Comparison of ENCODE assay signal across 17 cellular contexts in the genomic region with DNA sequence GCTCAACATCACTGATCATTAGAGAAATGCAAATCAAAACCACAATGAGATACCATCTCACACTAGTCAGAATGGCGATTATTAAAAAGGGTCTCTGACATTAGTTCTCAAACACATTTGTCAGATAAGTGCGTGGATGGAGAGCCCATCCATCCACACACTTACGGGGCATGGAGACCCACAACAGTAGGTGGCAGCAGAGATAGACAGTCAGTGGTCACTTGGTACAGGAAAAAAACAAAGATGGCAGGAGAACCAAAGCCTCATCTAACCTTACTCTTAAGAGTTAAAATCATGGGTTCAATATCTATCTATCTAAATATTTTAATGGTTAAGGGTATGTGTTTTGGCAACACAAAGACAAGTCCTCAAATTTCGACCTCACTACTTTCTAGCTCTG.
A peak's percentile ranks its signal among the peaks of the same experiment; 100 is the strongest.
DNase-seq lines count a peak whose midpoint lies in the region; ATAC-seq, FAIRE-seq and TF ChIP-seq lines count a peak whose summit lies in the region.
"Had no signal": no experiment of that assay in that cellular context is flagged by ENCODE, and none has a peak within 500 bp of the region (broad histone marks: within the 10 kb centered on the region; RNA-seq: fewer than 3 reads in every experiment).

No MANE protein-coding gene starts in this region.

- H3K27ac ChIP-seq in GM23338 (ENCODE audit: low read depth) = no peak overlapping the region
- H3K27ac ChIP-seq in OCI-LY7 (ENCODE audit: low read depth, low read length, poor library complexity, severe bottlenecking) = no peak overlapping the region
- H3K27ac ChIP-seq in endodermal cell (ENCODE audit: low read depth, low read length) = no peak overlapping the region
- no peak overlapping the region for H3K27ac ChIP-seq in heart left ventricle
- no peak overlapping the region for H3K27ac ChIP-seq in CD4-positive, alpha-beta T cell (ENCODE audit: low read depth, low read length)
- H3K27ac ChIP-seq: BLaER1 treated with 17β-estradiol and CSF1 and Interleukin-3, amounts not matched to agents 10 nM and 100 nM; neural progenitor cell had no signal

- peaks cover 7% of the 10 kb centered on the region; the same call in 1 of the 2 replicates for H3K9me2 ChIP-seq in GM23338 (ENCODE audit: insufficient read depth)
- no peaks in the 10 kb centered on the region for H3K9me2 ChIP-seq in OCI-LY7 (ENCODE audit: insufficient read depth, low read length)

- no peak overlapping the region for H3K4me3 Mint-ChIP-seq in GM23338
- H3K4me3 Mint-ChIP-seq in endodermal cell = no peak overlapping the region
- H3K4me3 Mint-ChIP-seq in CD4-positive, alpha-beta T cell = no peak overlapping the region
- H3K4me3 Mint-ChIP-seq: activated T-helper 17 cell treated with anti-CD3 and anti-CD28 coated beads, Interleukin-2, amount 50 U/mL, for 72 hours; neural progenitor cell; T-helper 17 cell had no signal

- H3K9ac ChIP-seq in endodermal cell (ENCODE audit: extremely low read depth, low read length, poor library complexity, severe bottlenecking) = no peak overlapping the region
- H3K9ac ChIP-seq: BLaER1 treated with 17β-estradiol and CSF1 and Interleukin-3, amounts not matched to agents 10 nM and 100 nM; neural progenitor cell had no signal

- intact Hi-C loops in OCI-LY7 (cut with micrococcal nuclease; ENCODE audit: unreplicated experiment) = no loop called here
- intact Hi-C loops in heart left ventricle (cut with DNase I) = loop anchor here in 1 of 10 donors (5.0 kb wide), 1 partner anchor 35 kb away; no protein-coding TSS in a partner anchor
- intact Hi-C loops in CD4-positive, alpha-beta T cell (cut with DNase I, micrococcal nuclease) = no loop called here

- peaks cover 20% of the 10 kb centered on the region for H3K9me3 Mint-ChIP-seq in GM23338
- H3K9me3 Mint-ChIP-seq in endodermal cell = peaks cover 19% of the 10 kb centered on the region
- peaks cover 10% of the 10 kb centered on the region for H3K9me3 Mint-ChIP-seq in CD4-positive, alpha-beta T cell

- peaks cover 23% of the 10 kb centered on the region for H3K36me3 Mint-ChIP-seq in GM23338 (ENCODE audit: low read depth)
- peaks cover 8% of the 10 kb centered on the region for H3K36me3 Mint-ChIP-seq in endodermal cell (ENCODE audit: low read depth)
- no peaks in the 10 kb centered on the region for H3K36me3 Mint-ChIP-seq in CD4-positive, alpha-beta T cell (ENCODE audit: low read depth)
- H3K36me3 Mint-ChIP-seq: neural progenitor cell had no signal

- TF ChIP-seq POLR2A in heart left ventricle (IDR thresholded peaks at IDR 0.05) = no peak

- no peak for DNase-seq in D721Med (ENCODE audit: insufficient read length, low spot score)
- DNase-seq in GM23338 (ENCODE audit: low spot score) = no peak
- DNase-seq in OCI-LY7 (ENCODE audit: low spot score) = no peak
- DNase-seq in endodermal cell = peak; percentile 49
- DNase-seq in globus pallidus (ENCODE audit: low spot score) = no peak
- DNase-seq in heart left ventricle = no peak
- no peak for DNase-seq in CD4-positive, alpha-beta T cell
- DNase-seq: activated CD4-positive, alpha-beta T cell treated with anti-CD3 and anti-CD28 coated beads, Interleukin-2, amount 50 U/mL, for 4 hours; H7; NCI-H1417 treated with DMSO at 0.1 percent for 48 hours; T-helper 17 cell had no signal

- FAIRE-seq in D721Med (lab: Jason Lieb, UNC) = no peak
- FAIRE-seq: astrocyte, HTR-8/SVneo had no signal

- no peaks in the 10 kb centered on the region for H3K36me3 ChIP-seq in GM23338 (ENCODE audit: insufficient read depth)
- no peaks in the 10 kb centered on the region for H3K36me3 ChIP-seq in OCI-LY7 (ENCODE audit: insufficient read depth, low read length)
- no peaks in the 10 kb centered on the region for H3K36me3 ChIP-seq in endodermal cell (ENCODE audit: control insufficient read depth, insufficient read depth, low read length)
- H3K36me3 ChIP-seq in heart left ventricle = no peaks in the 10 kb centered on the region
- H3K36me3 ChIP-seq: BLaER1 treated with 17β-estradiol and CSF1 and Interleukin-3, amounts not matched to agents 10 nM and 100 nM; neural progenitor cell had no signal

- peaks cover 9% of the 10 kb centered on the region; the same call in 1 of the 2 replicates for H3K4me1 ChIP-seq in GM23338 (ENCODE audit: insufficient read depth)
- no peaks in the 10 kb centered on the region for H3K4me1 ChIP-seq in OCI-LY7 (ENCODE audit: insufficient read depth, low read length, poor library complexity, severe bottlenecking)
- H3K4me1 ChIP-seq in endodermal cell (ENCODE audit: control insufficient read depth, insufficient read depth, low read length) = no peaks in the 10 kb centered on the region
- H3K4me1 ChIP-seq in heart left ventricle = no peaks in the 10 kb centered on the region
- H3K4me1 ChIP-seq: BLaER1 treated with 17β-estradiol and CSF1 and Interleukin-3, amounts not matched to agents 10 nM and 100 nM; neural progenitor cell had no signal

- WGBS in endodermal cell (ENCODE audit: insufficient coverage in 1 of 2, insufficient read length in 1 of 2), 2 experiments = 94% methylated on average over 3 of the region's 4 CpGs; no CpG with 5 or more reads in 1 of the 2 experiments
- 65 to 76% (median 67%) methylated on average over 4 of the region's 4 CpGs for WGBS in heart left ventricle, 4 donors

- ATAC-seq in GM23338 (no peak), heart left ventricle (no peak), HG03196 (IDR thresholded peaks at IDR 0.05; ENCODE audit: unreplicated experiment) (no peak)
- ATAC-seq in CD4-positive, alpha-beta T cell (ENCODE audit: poor library complexity) = no peak
- ATAC-seq: activated T-helper 17 cell treated with anti-CD3 and anti-CD28 coated beads, Interleukin-2, amount 50 U/mL, for 72 hours; T-helper 17 cell had no signal

- H3K27ac Mint-ChIP-seq in GM23338 (no peak overlapping the region), endodermal cell (no peak overlapping the region)
- H3K27ac Mint-ChIP-seq in CD4-positive, alpha-beta T cell = no peak overlapping the region
- H3K27ac Mint-ChIP-seq: activated T-helper 17 cell treated with anti-CD3 and anti-CD28 coated beads, Interleukin-2, amount 50 U/mL, for 72 hours; neural progenitor cell; T-helper 17 cell had no signal

- H3K4me1 Mint-ChIP-seq in GM23338 = peaks cover 17% of the 10 kb centered on the region
- peaks cover 10% of the 10 kb centered on the region for H3K4me1 Mint-ChIP-seq in endodermal cell
- H3K4me1 Mint-ChIP-seq in CD4-positive, alpha-beta T cell (ENCODE audit: low read depth) = no peaks in the 10 kb centered on the region
- H3K4me1 Mint-ChIP-seq: activated T-helper 17 cell treated with anti-CD3 and anti-CD28 coated beads, Interleukin-2, amount 50 U/mL, for 72 hours; neural progenitor cell; T-helper 17 cell had no signal

- H3K9me3 ChIP-seq in OCI-LY7 (ENCODE audit: low read length) = no peaks in the 10 kb centered on the region
- H3K9me3 ChIP-seq in endodermal cell (ENCODE audit: control insufficient read depth, low read length) = no peaks in the 10 kb centered on the region
- H3K9me3 ChIP-seq in heart left ventricle = peaks cover 0 to 14% (median 1%) of the 10 kb centered on the region in 12 donors
- no peaks in the 10 kb centered on the region for H3K9me3 ChIP-seq in CD4-positive, alpha-beta T cell (ENCODE audit: control insufficient read depth, low read length)

- CTCF ChIA-PET in OCI-LY7 (lab: Charles Lee; ENCODE audit: unreplicated experiment) = no interaction called here
- CTCF ChIA-PET in CD4-positive, alpha-beta T cell (lab: Charles Lee) = no interaction called here

- no TSS peak for BruUV-seq in OCI-LY7 (replicated peaks; lab: Mats Ljungman, UMichigan)

- H3K27me3 Mint-ChIP-seq in GM23338 (ENCODE audit: insufficient read depth, low read depth, poor library complexity) (no peaks in the 10 kb centered on the region), endodermal cell (ENCODE audit: insufficient read depth) (no peaks in the 10 kb centered on the region)
- no peaks in the 10 kb centered on the region for H3K27me3 Mint-ChIP-seq in CD4-positive, alpha-beta T cell
- H3K27me3 Mint-ChIP-seq: activated T-helper 17 cell treated with anti-CD3 and anti-CD28 coated beads, Interleukin-2, amount 50 U/mL, for 72 hours; T-helper 17 cell had no signal

- H3K79me2 ChIP-seq in GM23338 (replicated peaks; ENCODE audit: insufficient read depth) (no peaks in the 10 kb centered on the region), OCI-LY7 (ENCODE audit: insufficient read depth, low read depth, low read length) (no peaks in the 10 kb centered on the region)

- H3K4me3 ChIP-seq in GM23338 (no peak overlapping the region), OCI-LY7 (ENCODE audit: low read depth, low read length, poor library complexity, severe bottlenecking) (no peak overlapping the region), endodermal cell (ENCODE audit: low read length) (no peak overlapping the region), heart left ventricle (no peak overlapping the region)
- H3K4me3 ChIP-seq: BLaER1 treated with 17β-estradiol and CSF1 and Interleukin-3, amounts not matched to agents 10 nM and 100 nM; neural progenitor cell had no signal

- TF ChIP-seq CTCF in D721Med (IDR thresholded peaks at IDR 0.05; ENCODE audit: insufficient read depth, missing control alignments) = peak; percentile 10
- TF ChIP-seq CTCF in GM23338 (conservative IDR thresholded peaks at IDR 0.05; ENCODE audit: low read depth in 2 of 2) = peak; percentile 51 to 69
- TF ChIP-seq CTCF in OCI-LY7 (conservative IDR thresholded peaks at IDR 0.05; ENCODE audit: low read length) = peak; percentile 54
- peak; percentile 49 for TF ChIP-seq CTCF in endodermal cell (conservative IDR thresholded peaks at IDR 0.05)
- TF ChIP-seq CTCF in heart left ventricle (IDR thresholded peaks at IDR 0.05) = no peak
- TF ChIP-seq CTCF in CD4-positive, alpha-beta T cell (IDR thresholded peaks at IDR 0.05) = no peak

- no peaks in the 10 kb centered on the region for H3F3A ChIP-seq in GM23338 (replicated peaks; ENCODE audit: low read depth)

- H4K20me1 ChIP-seq in GM23338 (replicated peaks; ENCODE audit: insufficient read depth) (no peaks in the 10 kb centered on the region), OCI-LY7 (ENCODE audit: insufficient read depth, low read length) (no peaks in the 10 kb centered on the region)
- H4K20me1 ChIP-seq: BLaER1 treated with 17β-estradiol and CSF1 and Interleukin-3, amounts not matched to agents 10 nM and 100 nM had no signal

- POLR2A ChIA-PET in OCI-LY7 (lab: Charles Lee) = no interaction called here
- POLR2A ChIA-PET in CD4-positive, alpha-beta T cell (lab: Charles Lee) = no interaction called here

- H3K27me3 ChIP-seq in GM23338 (ENCODE audit: insufficient read depth) (no peaks in the 10 kb centered on the region), endodermal cell (ENCODE audit: control insufficient read depth, insufficient read depth, low read length, poor library complexity, severe bottlenecking) (no peaks in the 10 kb centered on the region), heart left ventricle (no peaks in the 10 kb centered on the region)
- no peaks in the 10 kb centered on the region for H3K27me3 ChIP-seq in CD4-positive, alpha-beta T cell (ENCODE audit: control insufficient read depth, insufficient read depth, low read length)
- H3K27me3 ChIP-seq: BLaER1 treated with 17β-estradiol and CSF1 and Interleukin-3, amounts not matched to agents 10 nM and 100 nM; neural progenitor cell had no signal

- H2AFZ ChIP-seq in GM23338 = no peak overlapping the region
- H2AFZ ChIP-seq in OCI-LY7 (ENCODE audit: low read length) = no peak overlapping the region
- H2AFZ ChIP-seq: neural progenitor cell had no signal

- H3K4me2 ChIP-seq in GM23338 (no peak overlapping the region), OCI-LY7 (ENCODE audit: low read length) (no peak overlapping the region)
- H3K4me2 ChIP-seq: BLaER1 treated with 17β-estradiol and CSF1 and Interleukin-3, amounts not matched to agents 10 nM and 100 nM; neural progenitor cell had no signal

Comparison
In these comparisons a context has a peak if more than half of its experiments do, and no peak if none do; other contexts are left out.
1. CTCF ChIP-seq: peak in D721Med (single experiment), GM23338 (2 of 2), OCI-LY7 (single experiment) and endodermal cell (single experiment); none in heart left ventricle (0 of 12) and CD4-positive, alpha-beta T cell (single experiment).